Comparison of ENCODE assay signal across 8 cellular contexts in genomic region chr16:30651124-30652004, GRCh38. TPM values are rescaled to one million over a fixed set of nuclear protein-coding genes. Genes with fewer than 3 reads are reported as not detected.
DNase-seq lines count a peak whose midpoint lies in the region; ATAC-seq and TF ChIP-seq lines count a peak whose summit lies in the region.

No MANE protein-coding gene starts in this region.

- H3K4me1 ChIP-seq in HUES6 (ENCODE audit: control insufficient read depth, insufficient read depth, low read length) (peaks cover 4% of the 10 kb centered on the region; the same call in 1 of the 2 replicates), gastroesophageal sphincter (peaks cover 0 to 36% (median 11%) of the 10 kb centered on the region in 3 donors), thymus (ENCODE audit: control insufficient read depth, insufficient read depth, low read length) (no peaks in the 10 kb centered on the region)

- H3K27me3 ChIP-seq in HUES6 (ENCODE audit: control insufficient read depth, insufficient read depth, low read length): peaks cover 12% of the 10 kb centered on the region
- no peaks in the 10 kb centered on the region for H3K27me3 ChIP-seq in gastroesophageal sphincter
- H3K27me3 ChIP-seq in thymus (ENCODE audit: control insufficient read depth, insufficient read depth): no peaks in the 10 kb centered on the region

- in situ Hi-C loops in Caki2 (cut with HindIII; ENCODE audit: low pct_unique_long_range_greater_than_20kb, low sequenced_read_pairs): no loop called here

- peak; percentile 30 to 37 for TF ChIP-seq POLR2A in gastroesophageal sphincter (IDR thresholded peaks at IDR 0.05)

- H3K27ac ChIP-seq in HUES6 (ENCODE audit: low read depth, low read length) (peak overlapping the region; percentile 6; the same call in 1 of the 2 replicates), gastroesophageal sphincter (peak overlapping the region; percentile 93 to 99 (median 96)), thymus (ENCODE audit: low read depth) (peak overlapping the region; percentile 95)

- 0% methylated on average over 15 of the region's 71 CpGs; no CpG with 5 or more reads in 1 of the 2 donors for WGBS in gastroesophageal sphincter (ENCODE audit: low coverage in 1 of 2), 2 donors
- under 1% methylated on average over 71 of the region's 71 CpGs for WGBS in thymus

- TF ChIP-seq CTCF in GM20000 (IDR thresholded peaks at IDR 0.05; ENCODE audit: extremely low read depth, missing control alignments) (peak; percentile 92), gastroesophageal sphincter (IDR thresholded peaks at IDR 0.05) (peak in 3 of 4 experiments; percentile 61 to 84 (median 64))

- peaks cover 17% of the 10 kb centered on the region for H3K36me3 ChIP-seq in HUES6 (ENCODE audit: control insufficient read depth, insufficient read depth, low read length)
- H3K36me3 ChIP-seq in gastroesophageal sphincter: peaks cover 0 to 42% of the 10 kb centered on the region in 2 donors
- H3K36me3 ChIP-seq in thymus (ENCODE audit: control insufficient read depth, insufficient read depth): peaks cover 40% of the 10 kb centered on the region

- peak overlapping the region; percentile 63 for H3K9ac ChIP-seq in HUES6 (ENCODE audit: low read length)

- peak; percentile 62 for ATAC-seq in gastroesophageal sphincter

- TF ChIP-seq EP300 in gastroesophageal sphincter (IDR thresholded peaks at IDR 0.05): no peak

- DNase-seq in Caki2 (ENCODE audit: low read depth) (peak; percentile 72), GM20000 (ENCODE audit: low spot score) (peak; percentile 93), SHP77 (lab: John Stamatoyannopoulos, UW) (peak; percentile 58 to 60), nucleus accumbens (lab: John Stamatoyannopoulos, UW) (peak in 42 of 56 donors; percentile 12 to 76 (median 52))
- DNase-seq in activated naive CD4-positive, alpha-beta T cell (lab: John Stamatoyannopoulos, UW): peak; percentile 26 to 66 (median 40)

- H3K9me3 ChIP-seq in HUES6 (ENCODE audit: control insufficient read depth, insufficient read depth, low read depth, low read length): no peaks in the 10 kb centered on the region
- H3K9me3 ChIP-seq in gastroesophageal sphincter: no peaks in the 10 kb centered on the region
- no peaks in the 10 kb centered on the region for H3K9me3 ChIP-seq in thymus (ENCODE audit: control insufficient read depth)

- H3K4me3 ChIP-seq in HUES6 (ENCODE audit: low read depth, low read length) (peak overlapping the region; percentile 71), gastroesophageal sphincter (peak overlapping the region; percentile 67 to 77), thymus (ENCODE audit: low read length) (peak overlapping the region; percentile 74)

RNA-seq across cellular contexts. Expression of gene PRR14, which starts 0.6 kb away (rescaled TPM):
- total RNA-seq in Caki2 (2014; rRNA removed; shearing (Covaris generic); ENCODE audit: low replicate concordance): 7.0 and 8.8 TPM in 2 replicates
- total RNA-seq in gastroesophageal sphincter: 10 to 100 TPM; 21.7 to 49.2 (median 41.8) TPM
- 139 TPM for polyA plus RNA-seq in thymus

RNA-seq across cellular contexts. Expression of gene FBRS, which starts 6.9 kb away (rescaled TPM):
- total RNA-seq in Caki2 (2014; rRNA removed; shearing (Covaris generic); ENCODE audit: low replicate concordance): 18.2 and 19.7 TPM in 2 replicates
- 10 to 100 TPM; 19.9 to 52.1 (median 32.8) TPM for total RNA-seq in gastroesophageal sphincter
- polyA plus RNA-seq in thymus: 60.8 TPM

RNA-seq across cellular contexts. Expression of gene ZNF689, which starts 41.2 kb away (rescaled TPM):
- total RNA-seq in Caki2 (2014; rRNA removed; shearing (Covaris generic); ENCODE audit: low replicate concordance): 7.0 and 12.0 TPM in 2 replicates
- 10 to 100 TPM in 2 of 4 donors, 1 to 10 TPM in 2; 9.7 to 13.1 (median 11.4) TPM for total RNA-seq in gastroesophageal sphincter
- 4.3 TPM for polyA plus RNA-seq in thymus

RNA-seq across cellular contexts. Expression of gene SRCAP, which starts 47.6 kb away (rescaled TPM):
- total RNA-seq in Caki2 (2014; rRNA removed; shearing (Covaris generic); ENCODE audit: low replicate concordance): 9.4 and 19.0 TPM in 2 replicates
- total RNA-seq in gastroesophageal sphincter: 10 to 100 TPM; 20.6 to 57.4 (median 36.0) TPM
- 8.8 TPM for polyA plus RNA-seq in thymus

Comparison
In these comparisons a context has a peak if more than half of its experiments do, and no peak if none do; other contexts are left out.
1. Peak in every context shown above with its lines: DNase-seq, ATAC-seq, H3K4me3 ChIP-seq and H3K27ac ChIP-seq.
2. DNase-seq: peak in every context shown above with its lines; median percentile 93 in GM20000; 72 in Caki2; 59 in SHP77; 52 in nucleus accumbens; 40 in activated naive CD4-positive, alpha-beta T cell.
3. H3K27ac ChIP-seq: peak in every context shown above with its lines; median percentile 96 in gastroesophageal sphincter; 95 in thymus; 6 in HUES6.